Comparison of ENCODE assay signal across 39 cellular contexts in the genomic region with DNA sequence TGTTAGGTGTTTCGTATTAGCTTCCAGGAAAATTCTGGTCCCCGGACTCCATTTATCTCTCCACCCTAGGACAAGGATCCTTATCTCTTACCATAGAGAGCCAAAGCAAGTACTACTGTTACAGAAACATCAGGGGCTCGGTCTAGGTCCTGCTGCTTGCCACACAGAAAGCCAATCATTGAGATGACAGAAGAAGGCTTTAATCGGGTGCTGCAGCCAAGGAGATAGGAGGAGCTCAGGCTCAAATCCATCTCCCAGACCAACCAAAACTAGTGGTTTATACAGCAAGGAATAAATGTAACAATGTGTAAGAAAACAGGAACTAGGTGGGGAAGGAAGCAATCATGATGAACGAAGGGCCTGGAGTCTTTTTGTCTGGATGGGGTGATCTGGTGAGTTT.
"Had no signal": no experiment of that assay in that cellular context is flagged by ENCODE, and none has a peak within 500 bp of the region (broad histone marks: within the 10 kb centered on the region; RNA-seq: fewer than 3 reads in every experiment).

No MANE protein-coding gene starts in this region.

- H3K9me3 Mint-ChIP-seq: central memory CD8-positive, alpha-beta T cell had no signal

- H3K27me3 ChIP-seq: ascending aorta, cardiac muscle cell had no signal

- H3K4me3 Mint-ChIP-seq: activated CD4-positive, alpha-beta memory T cell treated with anti-CD3 and anti-CD28 coated beads, Interleukin-2, amount 10 ng/mL, durations not matched to agents 7 days and 5 days; activated CD4-positive, alpha-beta T cell treated with anti-CD3 and anti-CD28 coated beads for 36 hours; activated CD4-positive, alpha-beta T cell treated with anti-CD3 and anti-CD28 coated beads, Interleukin-2, amount 10 ng/mL, durations not matched to agents 7 days and 5 days; activated CD8-positive, alpha-beta T cell treated with anti-CD3 and anti-CD28 coated beads, Interleukin-2, amount 10 ng/mL, durations not matched to agents 7 days and 5 days; activated naive CD4-positive, alpha-beta T cell treated with anti-CD3 and anti-CD28 coated beads, Interleukin-2, amount 10 ng/mL, durations not matched to agents 7 days and 5 days; activated naive CD4-positive, alpha-beta T cell treated with anti-CD3 and anti-CD28 coated beads, Interleukin-2, amount 50 U/mL, for 24 hours; activated naive CD8-positive, alpha-beta T cell; activated naive CD8-positive, alpha-beta T cell treated with anti-CD3 and anti-CD28 coated beads, Interleukin-2, amount 10 ng/mL, durations not matched to agents 7 days and 5 days; activated naive CD8-positive, alpha-beta T cell treated with anti-CD3 and anti-CD28 coated beads, Interleukin-2, amount 50 U/mL, for 24 hours; activated T-cell treated with anti-CD3 and anti-CD28 coated beads, Interleukin-2, amount 50 U/mL, for 24 hours; brain; central memory CD8-positive, alpha-beta T cell; T-helper 1 cell treated with Interleukin-12 subunit alpha and Interleukin-12 subunit beta and Interleukin-4 antibody, amounts not matched to agents 30 μg/mL and 1 μg/mL, for 36 hours; T-helper 2 cell treated with Interferon-gamma antibody and Interleukin-4, amounts not matched to agents 5 μg/mL and 100 μg/mL, for 36 hours; WTC11 had no signal

- H3K27me3 Mint-ChIP-seq: activated CD4-positive, alpha-beta memory T cell treated with anti-CD3 and anti-CD28 coated beads, Interleukin-2, amount 10 ng/mL, durations not matched to agents 7 days and 5 days; activated CD4-positive, alpha-beta T cell treated with anti-CD3 and anti-CD28 coated beads for 36 hours; activated CD4-positive, alpha-beta T cell treated with anti-CD3 and anti-CD28 coated beads, Interleukin-2, amount 10 ng/mL, durations not matched to agents 7 days and 5 days; activated naive CD4-positive, alpha-beta T cell treated with anti-CD3 and anti-CD28 coated beads, Interleukin-2, amount 50 U/mL, for 24 hours; activated naive CD8-positive, alpha-beta T cell treated with anti-CD3 and anti-CD28 coated beads, Interleukin-2, amount 50 U/mL, for 24 hours; activated T-cell treated with anti-CD3 and anti-CD28 coated beads, Interleukin-2, amount 50 U/mL, for 24 hours had no signal

- H3K4me1 Mint-ChIP-seq: activated CD4-positive, alpha-beta T cell treated with anti-CD3 and anti-CD28 coated beads for 36 hours; activated naive CD4-positive, alpha-beta T cell treated with anti-CD3 and anti-CD28 coated beads, Interleukin-2, amount 50 U/mL, for 24 hours; activated naive CD8-positive, alpha-beta T cell treated with anti-CD3 and anti-CD28 coated beads, Interleukin-2, amount 50 U/mL, for 24 hours; brain had no signal

- H3K9me3 ChIP-seq: ascending aorta had no signal

- H3K4me1 ChIP-seq: ascending aorta had no signal

- H3K27ac ChIP-seq: ascending aorta, cardiac muscle cell, WERI-Rb-1 had no signal

- H3K27ac Mint-ChIP-seq: activated CD4-positive, alpha-beta memory T cell treated with anti-CD3 and anti-CD28 coated beads, Interleukin-2, amount 10 ng/mL, durations not matched to agents 7 days and 5 days; activated CD4-positive, alpha-beta T cell treated with anti-CD3 and anti-CD28 coated beads for 36 hours; activated CD4-positive, alpha-beta T cell treated with anti-CD3 and anti-CD28 coated beads, Interleukin-2, amount 10 ng/mL, durations not matched to agents 7 days and 5 days; activated CD8-positive, alpha-beta T cell treated with anti-CD3 and anti-CD28 coated beads, Interleukin-2, amount 10 ng/mL, durations not matched to agents 7 days and 5 days; activated naive CD4-positive, alpha-beta T cell treated with anti-CD3 and anti-CD28 coated beads, Interleukin-2, amount 10 ng/mL, durations not matched to agents 7 days and 5 days; activated naive CD4-positive, alpha-beta T cell treated with anti-CD3 and anti-CD28 coated beads, Interleukin-2, amount 50 U/mL, for 24 hours; activated naive CD8-positive, alpha-beta T cell; activated naive CD8-positive, alpha-beta T cell treated with anti-CD3 and anti-CD28 coated beads, Interleukin-2, amount 10 ng/mL, durations not matched to agents 7 days and 5 days; activated naive CD8-positive, alpha-beta T cell treated with anti-CD3 and anti-CD28 coated beads, Interleukin-2, amount 50 U/mL, for 24 hours; activated T-cell treated with anti-CD3 and anti-CD28 coated beads, Interleukin-2, amount 50 U/mL, for 24 hours; activated T-helper 2 cell treated with anti-CD3 and anti-CD28 coated beads, Interferon-gamma antibody, Interleukin-2, Interleukin-4, amounts not matched to agents 10 μg/mL and 5 μg/mL and 100 μg/mL, durations not matched to agents 14 hours and 24 hours and 36 hours; brain; T-helper 1 cell treated with Interleukin-12 subunit alpha and Interleukin-12 subunit beta and Interleukin-4 antibody, amounts not matched to agents 30 μg/mL and 1 μg/mL, for 36 hours; T-helper 2 cell treated with Interferon-gamma antibody and Interleukin-4, amounts not matched to agents 5 μg/mL and 100 μg/mL, for 36 hours; WTC11 had no signal

- H3K36me3 ChIP-seq: ascending aorta, cardiac muscle cell, WERI-Rb-1 had no signal

- DNase-seq: activated CD4-positive, alpha-beta memory T cell treated with anti-CD3 and anti-CD28 coated beads, Interleukin-2, amount 10 ng/mL, durations not matched to agents 7 days and 5 days; activated CD4-positive, alpha-beta T cell treated with anti-CD3 and anti-CD28 coated beads for 1 hour; activated CD4-positive, alpha-beta T cell treated with anti-CD3 and anti-CD28 coated beads for 36 hours; activated CD4-positive, alpha-beta T cell treated with anti-CD3 and anti-CD28 coated beads for 48 hours; activated CD4-positive, alpha-beta T cell treated with anti-CD3 and anti-CD28 coated beads, Interleukin-2, amount 10 ng/mL, durations not matched to agents 7 days and 5 days; activated CD4-positive, alpha-beta T cell treated with anti-CD3 and anti-CD28 coated beads, Interleukin-2, amount 50 U/mL, for 48 hours; activated CD4-positive, CD25-positive, alpha-beta regulatory T cell; activated CD8-positive, alpha-beta memory T cell treated with anti-CD3 and anti-CD28 coated beads for 24 hours; activated CD8-positive, alpha-beta memory T cell treated with anti-CD3 and anti-CD28 coated beads, Interleukin-2, amount 50 U/mL, for 48 hours; activated CD8-positive, alpha-beta T cell treated with anti-CD3 and anti-CD28 coated beads, Interleukin-2, amount 10 ng/mL, durations not matched to agents 7 days and 5 days; activated effector memory CD4-positive, alpha-beta T cell treated with Interleukin-2 at 50 U/mL for 16 hours; activated gamma-delta T cell; activated naive CD4-positive, alpha-beta T cell treated with anti-CD3 and anti-CD28 coated beads, Interleukin-2, amount 10 ng/mL, durations not matched to agents 7 days and 5 days; activated naive CD4-positive, alpha-beta T cell treated with Interleukin-2 at 50 U/mL for 16 hours; activated naive CD8-positive, alpha-beta T cell treated with anti-CD3 and anti-CD28 coated beads, Interleukin-2, amount 10 ng/mL, durations not matched to agents 7 days and 5 days; activated naive CD8-positive, alpha-beta T cell treated with anti-CD3 and anti-CD28 coated beads, Interleukin-2, amount 50 U/mL, for 24 hours; activated T-cell treated with anti-CD3 and anti-CD28 coated beads, Interleukin-2, amount 50 U/mL, for 24 hours; activated T-cell treated with anti-CD3 and anti-CD28 coated beads, Interleukin-2, amount 50 U/mL, for 48 hours; amygdala; anterior cingulate cortex; caudate nucleus; cerebellar nuclear complex; T-helper 1 cell; T-helper 2 cell; T-helper 9 cell; WERI-Rb-1 had no signal

- H3K4me3 ChIP-seq: ascending aorta, cardiac muscle cell had no signal

- ATAC-seq: activated CD4-positive, alpha-beta T cell treated with anti-CD3 and anti-CD28 coated beads for 36 hours; activated CD4-positive, CD25-positive, alpha-beta regulatory T cell treated with anti-CD3 and anti-CD28 coated beads, Interleukin-2, amount 50 U/mL, for 24 hours; activated CD8-positive, alpha-beta T cell treated with anti-CD3 and anti-CD28 coated beads, Interleukin-2, amount 10 ng/mL, durations not matched to agents 7 days and 5 days; activated naive CD8-positive, alpha-beta T cell treated with anti-CD3 and anti-CD28 coated beads, Interleukin-2, amount 50 U/mL, for 24 hours; WTC11 had no signal

- FAIRE-seq: bronchial epithelial cell, TTC549 had no signal

- H3K36me3 Mint-ChIP-seq: activated naive CD4-positive, alpha-beta T cell treated with anti-CD3 and anti-CD28 coated beads, Interleukin-2, amount 10 ng/mL, durations not matched to agents 7 days and 5 days; activated naive CD8-positive, alpha-beta T cell treated with anti-CD3 and anti-CD28 coated beads, Interleukin-2, amount 10 ng/mL, durations not matched to agents 7 days and 5 days; brain had no signal
